ENCODE assay signal across 13 cellular contexts in the genomic region with DNA sequence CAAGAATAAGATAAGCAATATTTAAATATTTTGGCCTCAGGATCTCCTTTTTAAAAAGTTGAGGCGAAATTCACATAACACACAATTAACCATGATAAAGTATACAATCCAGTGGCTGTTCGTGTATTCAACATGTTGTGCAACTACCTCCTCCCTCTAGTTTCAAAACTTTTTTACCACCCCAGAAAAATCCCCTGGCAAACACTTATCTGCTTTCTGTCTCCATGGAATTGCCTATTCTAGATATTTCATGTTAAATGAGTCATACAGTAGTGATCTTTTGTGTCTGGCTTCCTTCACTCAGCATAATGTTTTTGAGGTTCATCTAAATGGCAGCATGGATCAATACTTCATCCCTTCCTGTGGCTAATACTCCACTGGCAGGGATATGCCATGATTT. TPM values are rescaled to one million over a fixed set of nuclear protein-coding genes. Genes with fewer than 3 reads are reported as not detected.
DNase-seq lines count a peak whose midpoint lies in the region; ATAC-seq and TF ChIP-seq lines count a peak whose summit lies in the region.
"Had no signal": no experiment of that assay in that cellular context is flagged by ENCODE, and none has a peak within 500 bp of the region (broad histone marks: within the 10 kb centered on the region; RNA-seq: fewer than 3 reads in every experiment).

No MANE protein-coding gene starts in this region.

- H3K36me3 ChIP-seq in right atrium auricular region (no peaks in the 10 kb centered on the region), brain microvascular endothelial cell (replicated peaks) (no peaks in the 10 kb centered on the region), right lobe of liver (no peaks in the 10 kb centered on the region), uterus (no peaks in the 10 kb centered on the region)
- H3K36me3 ChIP-seq: BLaER1 had no signal

- POLR2A ChIA-PET in CD4-positive, alpha-beta T cell (lab: Charles Lee): no interaction called here

- in situ Hi-C loops in brain microvascular endothelial cell (cut with HindIII; ENCODE audit: low pct_ligation_motif_present, low sequenced_read_pairs): no loop called here

- H3K9me3 Mint-ChIP-seq in CD4-positive, alpha-beta T cell: no peaks in the 10 kb centered on the region

- H3K27me3 ChIP-seq in right atrium auricular region (no peaks in the 10 kb centered on the region), brain microvascular endothelial cell (replicated peaks) (no peaks in the 10 kb centered on the region), right lobe of liver (no peaks in the 10 kb centered on the region), uterus (no peaks in the 10 kb centered on the region)
- no peaks in the 10 kb centered on the region for H3K27me3 ChIP-seq in CD4-positive, alpha-beta T cell (ENCODE audit: control insufficient read depth, insufficient read depth, low read length)
- H3K27me3 ChIP-seq: BLaER1 had no signal

- intact Hi-C loops in Right ventricle myocardium inferior (cut with DNase I) (no loop called here), right lobe of liver (cut with DNase I) (loop anchor here in 1 of 2 donors (10.0 kb wide), 1 partner anchor 76 kb away; a partner anchor contains a TSS), uterus (cut with DNase I; ENCODE audit: low total_unique reads) (no loop called here), posterior cingulate gyrus (cut with DNase I) (no loop called here)
- intact Hi-C loops in CD4-positive, alpha-beta T cell (cut with DNase I, micrococcal nuclease): no loop called here

- no peak for TF ChIP-seq POLR2A in right lobe of liver (IDR thresholded peaks at IDR 0.05)
- TF ChIP-seq POLR2A in uterus (IDR thresholded peaks at IDR 0.05): no peak

- no peak overlapping the region for H3K4me3 Mint-ChIP-seq in CD4-positive, alpha-beta T cell

- peaks cover 4% of the 10 kb centered on the region for H3K4me1 Mint-ChIP-seq in CD4-positive, alpha-beta T cell (ENCODE audit: low read depth)

- TF ChIP-seq CTCF in right atrium auricular region (IDR thresholded peaks at IDR 0.05): no peak
- TF ChIP-seq CTCF in brain microvascular endothelial cell (IDR thresholded peaks at IDR 0.05; ENCODE audit: low read depth, low read length, missing control alignments): no peak
- no peak for TF ChIP-seq CTCF in right lobe of liver (IDR thresholded peaks at IDR 0.05)
- no peak for TF ChIP-seq CTCF in uterus (IDR thresholded peaks at IDR 0.05)
- TF ChIP-seq CTCF in CD4-positive, alpha-beta T cell (IDR thresholded peaks at IDR 0.05): no peak

- peaks cover 3% of the 10 kb centered on the region for H3K36me3 Mint-ChIP-seq in CD4-positive, alpha-beta T cell (ENCODE audit: low read depth)

- 7% methylated on average over 2 of the region's 2 CpGs for WGBS in right lobe of liver (ENCODE audit: insufficient coverage, low coverage, low lambda C conversion rate, missing lambda C conversion rate)

- H3K9me3 ChIP-seq in right atrium auricular region (peaks cover 0 to 10% of the 10 kb centered on the region in 2 donors), right lobe of liver (no peaks in the 10 kb centered on the region), uterus (no peaks in the 10 kb centered on the region)
- no peaks in the 10 kb centered on the region for H3K9me3 ChIP-seq in CD4-positive, alpha-beta T cell (ENCODE audit: control insufficient read depth, low read length)

- CTCF ChIA-PET in CD4-positive, alpha-beta T cell (lab: Charles Lee): no interaction called here

- H3K27me3 Mint-ChIP-seq in CD4-positive, alpha-beta T cell: peaks cover 11% of the 10 kb centered on the region

- H3K27ac ChIP-seq in right atrium auricular region: peak overlapping the region in 1 of 2 donors; percentile 38
- no peak overlapping the region for H3K27ac ChIP-seq in brain microvascular endothelial cell
- H3K27ac ChIP-seq in right lobe of liver: peak overlapping the region in 1 of 3 donors; percentile 36
- H3K27ac ChIP-seq in uterus: peak overlapping the region; percentile 71 to 81
- H3K27ac ChIP-seq in CD4-positive, alpha-beta T cell (ENCODE audit: low read depth, low read length): no peak overlapping the region
- H3K27ac ChIP-seq: BLaER1 had no signal

- H3K4me1 ChIP-seq in right atrium auricular region (no peaks in the 10 kb centered on the region), right lobe of liver (peaks cover 0 to 5% (median 0%) of the 10 kb centered on the region in 4 donors), uterus (no peaks in the 10 kb centered on the region)

- ATAC-seq in Right ventricle myocardium inferior (peak; percentile 81), right lobe of liver (peak in 3 of 4 donors; percentile 30 to 84 (median 65)), HG03378 (IDR thresholded peaks at IDR 0.05; ENCODE audit: unreplicated experiment) (no peak)
- ATAC-seq in CD4-positive, alpha-beta T cell (ENCODE audit: poor library complexity): no peak

- H3K4me3 ChIP-seq in right atrium auricular region (peak overlapping the region in 1 of 2 donors; percentile 27), brain microvascular endothelial cell (ENCODE audit: low read depth, low read length) (no peak overlapping the region), right lobe of liver (no peak overlapping the region), uterus (peak overlapping the region in 1 of 2 donors; percentile 13)
- H3K4me3 ChIP-seq: BLaER1 had no signal

- DNase-seq in Right ventricle myocardium inferior (ENCODE audit: missing footprints) (no peak), right atrium auricular region (ENCODE audit: low spot score) (no peak), brain microvascular endothelial cell (peak; percentile 50), right lobe of liver (no peak), uterus (no peak), posterior cingulate gyrus (no peak)
- DNase-seq in CD4-positive, alpha-beta T cell: no peak
- DNase-seq: hippocampal formation, NCI-H1436 had no signal

- no peak overlapping the region for H3K27ac Mint-ChIP-seq in CD4-positive, alpha-beta T cell

RNA-seq across cellular contexts. Expression of a gene that starts 31.8 kb away (rescaled TPM):
- 11.6 TPM for total RNA-seq in Right ventricle myocardium inferior
- 10 to 100 TPM in 1 of 2 donors, 1 to 10 TPM in 1; 9.6 to 30.5 TPM for total RNA-seq in right atrium auricular region
- total RNA-seq in right lobe of liver: 10 to 100 TPM in 4 of 6 experiments, 1 to 10 TPM in 2; 6.2 to 42.7 (median 13.3) TPM
- total RNA-seq in uterus: 10 to 100 TPM in 3 of 4 donors, 1 to 10 TPM in 1; 1.6 to 42.5 (median 31.9) TPM
- total RNA-seq in CD4-positive, alpha-beta T cell: 1 to 10 TPM; 4.4 TPM

RNA-seq across cellular contexts. Expression of a gene that starts 53.0 kb away (rescaled TPM):
- total RNA-seq in Right ventricle myocardium inferior (3.8 TPM), right atrium auricular region (under 1 TPM; 0.16 to 0.30 TPM), right lobe of liver (1 to 10 TPM in 2 of 6 experiments, under 1 TPM in 2, not detected in 2; 0.22 to 3.1 (median 0.97) TPM), uterus (under 1 TPM in 2 of 4 donors, not detected in 2; 0.15 to 0.28 TPM)
- total RNA-seq in CD4-positive, alpha-beta T cell: 1 to 10 TPM; 4.9 to 5.4 TPM
- total RNA-seq: dermis microvascular lymphatic vessel endothelial cell, myocyte had no signal

Comparison
In these comparisons a context has a peak if more than half of its experiments do, and no peak if none do; other contexts are left out.
1. ATAC-seq: peak in Right ventricle myocardium inferior (single experiment) and right lobe of liver (3 of 4); none in HG03378 (single experiment) and CD4-positive, alpha-beta T cell (single experiment).
2. H3K27ac ChIP-seq: peak in uterus (2 of 2); none in brain microvascular endothelial cell (single experiment) and CD4-positive, alpha-beta T cell (single experiment).